In genomic region chr20:32052792-32053362, GRCh38 we compare ENCODE assay signal across 10 cellular contexts. TPM values are rescaled to one million over a fixed set of nuclear protein-coding genes. Genes with fewer than 3 reads are reported as not detected.
DNase-seq lines count a peak whose midpoint lies in the region; ATAC-seq, FAIRE-seq and TF ChIP-seq lines count a peak whose summit lies in the region.
"Had no signal": no experiment of that assay in that cellular context is flagged by ENCODE, and none has a peak within 500 bp of the region (broad histone marks: within the 10 kb centered on the region; RNA-seq: fewer than 3 reads in every experiment).

No MANE protein-coding gene starts in this region.

- POLR2A ChIA-PET in HepG2 (lab: Yijun Ruan, JAX), result no interaction called here

- H3K4me3 ChIP-seq in HepG2 (replicated peaks in 1 of 3; ENCODE audit: insufficient read depth in 1 of 3, low read depth in 2 of 3, low read length in 3 of 3) (no peak overlapping the region), tibial artery (peak overlapping the region; percentile 42 to 44)

- no peaks in the 10 kb centered on the region; the same call in 1 of the 2 replicates for H4K20me1 ChIP-seq in HepG2 (ENCODE audit: insufficient read depth, low read length)

- TF ChIP-seq POLR2A in HepG2 (IDR thresholded peaks at IDR 0.05; ENCODE audit: insufficient read depth in 1 of 2, low read depth in 2 of 2, low read length in 2 of 2), result no peak

- H3K27ac Mint-ChIP-seq in activated CD4-positive, alpha-beta T cell treated with anti-CD3 and anti-CD28 coated beads, Interleukin-2, amount 10 ng/mL, durations not matched to agents 24 days and 14 days, result no peak overlapping the region
- H3K27ac Mint-ChIP-seq in activated naive CD8-positive, alpha-beta T cell treated with anti-CD3 and anti-CD28 coated beads for 36 hours, result no peak overlapping the region

- H3K4me2 ChIP-seq in HepG2 (ENCODE audit: low read depth, low read length), result no peak overlapping the region

- no peaks in the 10 kb centered on the region for H3K9me3 Mint-ChIP-seq in activated CD4-positive, alpha-beta T cell treated with anti-CD3 and anti-CD28 coated beads, Interleukin-2, amount 10 ng/mL, durations not matched to agents 24 days and 14 days
- H3K9me3 Mint-ChIP-seq in activated naive CD8-positive, alpha-beta T cell treated with anti-CD3 and anti-CD28 coated beads for 36 hours, result no peaks in the 10 kb centered on the region

- H3K27me3 Mint-ChIP-seq in activated CD4-positive, alpha-beta T cell treated with anti-CD3 and anti-CD28 coated beads, Interleukin-2, amount 10 ng/mL, durations not matched to agents 24 days and 14 days, result peaks cover 52% of the 10 kb centered on the region
- peaks cover 61% of the 10 kb centered on the region for H3K27me3 Mint-ChIP-seq in activated naive CD8-positive, alpha-beta T cell treated with anti-CD3 and anti-CD28 coated beads for 36 hours

- no peak for DNase-seq in activated CD4-positive, alpha-beta T cell treated with anti-CD3 and anti-CD28 coated beads, Interleukin-2, amount 10 ng/mL, durations not matched to agents 24 days and 14 days
- DNase-seq in activated CD4-positive, alpha-beta T cell treated with anti-CD3 and anti-CD28 coated beads, Interleukin-2, amount 50 U/mL, for 4 hours, result no peak
- DNase-seq in activated naive CD8-positive, alpha-beta T cell treated with anti-CD3 and anti-CD28 coated beads for 36 hours, result no peak
- DNase-seq in HepG2 (ENCODE audit: low spot score), result no peak
- peak; percentile 44 to 76 for DNase-seq in tibial artery
- DNase-seq: islet precursor cell had no signal

- no peak for TF ChIP-seq EP300 in HepG2 (IDR thresholded peaks at IDR 0.05; ENCODE audit: low read depth in 2 of 2, low read length in 2 of 2)
- TF ChIP-seq EP300 in HepG2 (CRISPR knock-in tag; IDR thresholded peaks at IDR 0.05; ENCODE audit: borderline replicate concordance), result no peak

- no peaks in the 10 kb centered on the region for H3K36me3 ChIP-seq in HepG2 (replicated peaks in 1 of 2; ENCODE audit: control insufficient read depth in 1 of 2, insufficient read depth in 2 of 2, low read length in 2 of 2)
- H3K36me3 ChIP-seq in tibial artery, result no peaks in the 10 kb centered on the region

- no TSS peak for BruUV-seq in HepG2 (replicated peaks; lab: Mats Ljungman, UMichigan)

- H3K36me3 Mint-ChIP-seq in activated CD4-positive, alpha-beta T cell treated with anti-CD3 and anti-CD28 coated beads, Interleukin-2, amount 10 ng/mL, durations not matched to agents 24 days and 14 days (ENCODE audit: low read depth), result no peaks in the 10 kb centered on the region
- H3K36me3 Mint-ChIP-seq in activated naive CD8-positive, alpha-beta T cell treated with anti-CD3 and anti-CD28 coated beads for 36 hours, result no peaks in the 10 kb centered on the region

- intact Hi-C loops in activated CD4-positive, alpha-beta T cell treated with anti-CD3 and anti-CD28 coated beads, Interleukin-2, amount 10 ng/mL, durations not matched to agents 24 days and 14 days (cut with micrococcal nuclease), result no loop called here
- intact Hi-C loops in HepG2 (cut with micrococcal nuclease; ENCODE audit: unreplicated experiment), result no loop called here
- intact Hi-C loops in tibial artery (cut with DNase I; ENCODE audit: low total_unique reads), result no loop called here

- H3K27me3 ChIP-seq in HepG2 (ENCODE audit: control insufficient read depth in 1 of 2, insufficient read depth in 2 of 2, low read length in 2 of 2), result peaks cover 19 to 76% of the 10 kb centered on the region in 2 experiments
- H3K27me3 ChIP-seq in tibial artery, result peaks cover 7 to 71% of the 10 kb centered on the region in 2 donors

- no peaks in the 10 kb centered on the region for H3K79me2 ChIP-seq in HepG2 (ENCODE audit: insufficient read depth, low read length)

- no peak overlapping the region for H3K27ac ChIP-seq in HepG2 (ENCODE audit: extremely low read length, insufficient read depth, low read length)
- no peak overlapping the region for H3K27ac ChIP-seq in tibial artery

- CTCF ChIA-PET in HepG2 (lab: Yijun Ruan, JAX; ENCODE audit: low intra/inter-chr PET ratio, low total read pairs), result no interaction called here

- TF ChIP-seq CTCF in HepG2 (CRISPR knock-in tag; IDR thresholded peaks at IDR 0.05), result no peak
- TF ChIP-seq CTCF in tibial artery (IDR thresholded peaks at IDR 0.05), result no peak

- H3K9ac ChIP-seq in HepG2 (ENCODE audit: insufficient read depth, low read depth, low read length), result no peak overlapping the region

- TF ChIP-seq RAD21 in HepG2 (CRISPR knock-in tag; IDR thresholded peaks at IDR 0.05), result no peak

- H3K4me1 Mint-ChIP-seq in activated CD4-positive, alpha-beta T cell treated with anti-CD3 and anti-CD28 coated beads, Interleukin-2, amount 10 ng/mL, durations not matched to agents 24 days and 14 days, result peaks cover 14% of the 10 kb centered on the region
- H3K4me1 Mint-ChIP-seq in activated naive CD8-positive, alpha-beta T cell treated with anti-CD3 and anti-CD28 coated beads for 36 hours, result peaks cover 13% of the 10 kb centered on the region

- no peak overlapping the region for H2AFZ ChIP-seq in HepG2 (ENCODE audit: low read length)

- no peak for FAIRE-seq in HepG2 (lab: Jason Lieb, UNC)
- FAIRE-seq: astrocyte had no signal

- no peaks in the 10 kb centered on the region for H3K4me1 ChIP-seq in HepG2 (ENCODE audit: insufficient read depth, low read length)
- H3K4me1 ChIP-seq in tibial artery, result peaks cover 0 to 19% (median 5%) of the 10 kb centered on the region in 4 donors

- peak overlapping the region; percentile 43 for H3K4me3 Mint-ChIP-seq in activated CD4-positive, alpha-beta T cell treated with anti-CD3 and anti-CD28 coated beads, Interleukin-2, amount 10 ng/mL, durations not matched to agents 24 days and 14 days
- H3K4me3 Mint-ChIP-seq in activated naive CD8-positive, alpha-beta T cell treated with anti-CD3 and anti-CD28 coated beads for 36 hours, result peak overlapping the region; percentile 19

- 40% methylated on average over 22 of the region's 22 CpGs for WGBS in HepG2 (ENCODE audit: low lambda C conversion rate)

- in situ Hi-C loops in HepG2 (cut with HindIII; ENCODE audit: extremely low pct_ligation_motif_present, low pct_unique_long_range_greater_than_20kb), result no loop called here

- no peak; the same call in 2 of the 3 replicates for ATAC-seq in HepG2
- no peak for ATAC-seq in GM18519 (IDR thresholded peaks at IDR 0.05; ENCODE audit: low FRiP score, unreplicated experiment)
- no peak for ATAC-seq in GM18858 (IDR thresholded peaks at IDR 0.05; ENCODE audit: unreplicated experiment)
- ATAC-seq in GM19324 (IDR thresholded peaks at IDR 0.05; ENCODE audit: low FRiP score, unreplicated experiment), result no peak

- H3K9me3 ChIP-seq in HepG2 (ENCODE audit: low read length) (no peaks in the 10 kb centered on the region), tibial artery (no peaks in the 10 kb centered on the region)

RNA-seq across cellular contexts. Expression of gene HCK, which starts 0.8 kb away (rescaled TPM):
- total RNA-seq in activated CD4-positive, alpha-beta T cell treated with anti-CD3 and anti-CD28 coated beads, Interleukin-2, amount 10 ng/mL, durations not matched to agents 24 days and 14 days, result not detected in 2 replicates
- not detected for total RNA-seq in activated naive CD8-positive, alpha-beta T cell treated with anti-CD3 and anti-CD28 coated beads for 36 hours
- total RNA-seq in HepG2 (2016; rRNA removed; fragmentation: Illumina TruSeq; extraction: Trizol), result not detected in 2 replicates
- total RNA-seq in HepG2 (2016; cell fraction: cytosol; rRNA removed; fragmentation: Illumina TruSeq; extraction: Trizol; ENCODE audit: low read depth), result not detected in 2 replicates
- total RNA-seq in HepG2 (2016; cell fraction: insoluble cytoplasmic fraction; rRNA removed; fragmentation: Illumina TruSeq; extraction: Trizol), result not detected in 2 replicates
- not detected in 2 replicates for total RNA-seq in HepG2 (2016; cell fraction: membrane; rRNA removed; fragmentation: Illumina TruSeq; extraction: Trizol)
- not detected in 2 replicates for total RNA-seq in HepG2 (2016; cell fraction: nucleus; rRNA removed; fragmentation: Illumina TruSeq; extraction: Trizol)
- polyA plus RNA-seq in HepG2 (2011; rRNA removed), result 0.04 and 0.10 TPM in 2 replicates
- polyA plus RNA-seq in HepG2 (2011; cell fraction: cytosol; rRNA removed), result 0.05 TPM in 1 of 2 replicates, not detected in the other
- 0.06 TPM in 1 of 2 replicates, not detected in the other for polyA plus RNA-seq in HepG2 (2011; cell fraction: nucleus; rRNA removed)
- not detected in 2 replicates for polyA plus RNA-seq in HepG2 (2012)
- polyA plus RNA-seq in HepG2 (2016; cell fraction: cytosol; fragmentation: Illumina TruSeq; extraction: Trizol; ENCODE audit: low read depth), result not detected in 2 replicates
- not detected in 2 replicates for polyA plus RNA-seq in HepG2 (2016; cell fraction: insoluble cytoplasmic fraction; fragmentation: Illumina TruSeq; extraction: Trizol; ENCODE audit: low read depth)
- not detected in 2 replicates for polyA plus RNA-seq in HepG2 (2016; cell fraction: membrane; fragmentation: Illumina TruSeq; extraction: Trizol; ENCODE audit: low read depth)
- polyA plus RNA-seq in HepG2 (2016; cell fraction: nucleus; fragmentation: Illumina TruSeq; extraction: Trizol; ENCODE audit: insufficient read depth, low read depth), result not detected in 2 replicates
- polyA minus RNA-seq in HepG2 (2011; rRNA and poly(A)+ RNA removed; ENCODE audit: low replicate concordance), result not detected in 2 replicates
- polyA minus RNA-seq in HepG2 (2011; cell fraction: cytosol; rRNA and poly(A)+ RNA removed), result not detected in 2 replicates
- polyA minus RNA-seq in HepG2 (2011; cell fraction: nucleus; rRNA and poly(A)+ RNA removed), result not detected in 2 replicates

RNA-seq across cellular contexts. Expression of gene CCM2L, which starts 42.6 kb away (rescaled TPM):
- not detected in 2 replicates for total RNA-seq in activated CD4-positive, alpha-beta T cell treated with anti-CD3 and anti-CD28 coated beads, Interleukin-2, amount 10 ng/mL, durations not matched to agents 24 days and 14 days
- total RNA-seq in activated naive CD8-positive, alpha-beta T cell treated with anti-CD3 and anti-CD28 coated beads for 36 hours, result not detected
- total RNA-seq in HepG2 (2016; rRNA removed; fragmentation: Illumina TruSeq; extraction: Trizol), result 0.15 TPM in 1 of 2 replicates, not detected in the other
- 0.18 TPM in 1 of 2 replicates, not detected in the other for total RNA-seq in HepG2 (2016; cell fraction: cytosol; rRNA removed; fragmentation: Illumina TruSeq; extraction: Trizol; ENCODE audit: low read depth)
- 0.09 TPM in 1 of 2 replicates, not detected in the other for total RNA-seq in HepG2 (2016; cell fraction: insoluble cytoplasmic fraction; rRNA removed; fragmentation: Illumina TruSeq; extraction: Trizol)
- total RNA-seq in HepG2 (2016; cell fraction: membrane; rRNA removed; fragmentation: Illumina TruSeq; extraction: Trizol), result not detected in 2 replicates
- total RNA-seq in HepG2 (2016; cell fraction: nucleus; rRNA removed; fragmentation: Illumina TruSeq; extraction: Trizol), result not detected in 2 replicates
- not detected in 2 replicates for polyA plus RNA-seq in HepG2 (2011; rRNA removed)
- 0.13 TPM in 1 of 2 replicates, not detected in the other for polyA plus RNA-seq in HepG2 (2011; cell fraction: cytosol; rRNA removed)
- polyA plus RNA-seq in HepG2 (2011; cell fraction: nucleus; rRNA removed), result 0.07 and 0.16 TPM in 2 replicates
- polyA plus RNA-seq in HepG2 (2012), result 0.15 TPM in 1 of 2 replicates, not detected in the other
- not detected in 2 replicates for polyA plus RNA-seq in HepG2 (2016; cell fraction: cytosol; fragmentation: Illumina TruSeq; extraction: Trizol; ENCODE audit: low read depth)
- polyA plus RNA-seq in HepG2 (2016; cell fraction: insoluble cytoplasmic fraction; fragmentation: Illumina TruSeq; extraction: Trizol; ENCODE audit: low read depth), result 0.12 and 0.25 TPM in 2 replicates
- 0.08 TPM in 1 of 2 replicates, not detected in the other for polyA plus RNA-seq in HepG2 (2016; cell fraction: membrane; fragmentation: Illumina TruSeq; extraction: Trizol; ENCODE audit: low read depth)
- 0.42 TPM in 1 of 2 replicates, not detected in the other for polyA plus RNA-seq in HepG2 (2016; cell fraction: nucleus; fragmentation: Illumina TruSeq; extraction: Trizol; ENCODE audit: insufficient read depth, low read depth)
- polyA minus RNA-seq in HepG2 (2011; rRNA and poly(A)+ RNA removed; ENCODE audit: low replicate concordance), result not detected in 2 replicates
- polyA minus RNA-seq in HepG2 (2011; cell fraction: cytosol; rRNA and poly(A)+ RNA removed), result not detected in 2 replicates
- not detected in 2 replicates for polyA minus RNA-seq in HepG2 (2011; cell fraction: nucleus; rRNA and poly(A)+ RNA removed)

RNA-seq across cellular contexts. Expression of gene TM9SF4, which starts 56.6 kb away (rescaled TPM):
- 48.9 and 49.8 TPM in 2 replicates for total RNA-seq in activated CD4-positive, alpha-beta T cell treated with anti-CD3 and anti-CD28 coated beads, Interleukin-2, amount 10 ng/mL, durations not matched to agents 24 days and 14 days
- total RNA-seq in activated naive CD8-positive, alpha-beta T cell treated with anti-CD3 and anti-CD28 coated beads for 36 hours, result 10 to 100 TPM; 39.2 to 42.5 TPM
- 30.3 and 53.5 TPM in 2 replicates for total RNA-seq in HepG2 (2016; rRNA removed; fragmentation: Illumina TruSeq; extraction: Trizol)
- total RNA-seq in HepG2 (2016; cell fraction: cytosol; rRNA removed; fragmentation: Illumina TruSeq; extraction: Trizol; ENCODE audit: low read depth), result 8.9 and 10.2 TPM in 2 replicates
- total RNA-seq in HepG2 (2016; cell fraction: insoluble cytoplasmic fraction; rRNA removed; fragmentation: Illumina TruSeq; extraction: Trizol), result 26.6 and 52.8 TPM in 2 replicates
- 16.3 and 19.5 TPM in 2 replicates for total RNA-seq in HepG2 (2016; cell fraction: membrane; rRNA removed; fragmentation: Illumina TruSeq; extraction: Trizol)
- total RNA-seq in HepG2 (2016; cell fraction: nucleus; rRNA removed; fragmentation: Illumina TruSeq; extraction: Trizol), result 67.0 and 79.9 TPM in 2 replicates
- polyA plus RNA-seq in HepG2 (2011; rRNA removed), result 171 and 183 TPM in 2 replicates
- polyA plus RNA-seq in HepG2 (2011; cell fraction: cytosol; rRNA removed), result 137 and 141 TPM in 2 replicates
- 138 and 162 TPM in 2 replicates for polyA plus RNA-seq in HepG2 (2011; cell fraction: nucleus; rRNA removed)
- polyA plus RNA-seq in HepG2 (2012), result 93.4 and 96.8 TPM in 2 replicates
- 5.9 and 6.7 TPM in 2 replicates for polyA plus RNA-seq in HepG2 (2016; cell fraction: cytosol; fragmentation: Illumina TruSeq; extraction: Trizol; ENCODE audit: low read depth)
- 27.2 and 35.4 TPM in 2 replicates for polyA plus RNA-seq in HepG2 (2016; cell fraction: insoluble cytoplasmic fraction; fragmentation: Illumina TruSeq; extraction: Trizol; ENCODE audit: low read depth)
- 15.5 and 17.0 TPM in 2 replicates for polyA plus RNA-seq in HepG2 (2016; cell fraction: membrane; fragmentation: Illumina TruSeq; extraction: Trizol; ENCODE audit: low read depth)
- 134 and 135 TPM in 2 replicates for polyA plus RNA-seq in HepG2 (2016; cell fraction: nucleus; fragmentation: Illumina TruSeq; extraction: Trizol; ENCODE audit: insufficient read depth, low read depth)
- 107 and 349 TPM in 2 replicates for polyA minus RNA-seq in HepG2 (2011; rRNA and poly(A)+ RNA removed; ENCODE audit: low replicate concordance)
- polyA minus RNA-seq in HepG2 (2011; cell fraction: cytosol; rRNA and poly(A)+ RNA removed), result 135 and 159 TPM in 2 replicates
- 88.2 and 109 TPM in 2 replicates for polyA minus RNA-seq in HepG2 (2011; cell fraction: nucleus; rRNA and poly(A)+ RNA removed)

Comparison
In these comparisons a context has a peak if more than half of its experiments do, and no peak if none do; other contexts are left out.
1. DNase-seq: peak in tibial artery (2 of 2); none in activated CD4-positive, alpha-beta T cell treated with anti-CD3 and anti-CD28 coated beads, Interleukin-2, amount 10 ng/mL, durations not matched to agents 24 days and 14 days (single experiment), activated CD4-positive, alpha-beta T cell treated with anti-CD3 and anti-CD28 coated beads, Interleukin-2, amount 50 U/mL, for 4 hours (0 of 2), activated naive CD8-positive, alpha-beta T cell treated with anti-CD3 and anti-CD28 coated beads for 36 hours (single experiment) and HepG2 (single experiment).
2. H3K4me3 ChIP-seq: peak in tibial artery (2 of 2); none in HepG2 (0 of 3).